ENCODE assay signal across 25 cellular contexts in genomic region chr3:31133541-31133940, GRCh38.
DNase-seq lines count a peak whose midpoint lies in the region; ATAC-seq and FAIRE-seq lines count a peak whose summit lies in the region.
"Had no signal": no experiment of that assay in that cellular context is flagged by ENCODE, and none has a peak within 500 bp of the region (broad histone marks: within the 10 kb centered on the region; RNA-seq: fewer than 3 reads in every experiment).

No MANE protein-coding gene starts in this region.

- no peaks in the 10 kb centered on the region for H3K27me3 ChIP-seq in ACC112 (ENCODE audit: insufficient read depth, low read length)
- H3K27me3 ChIP-seq in small intestine (ENCODE audit: control insufficient read depth in 2 of 2, insufficient read depth in 2 of 2, low read length in 2 of 2): no peaks in the 10 kb centered on the region
- H3K27me3 ChIP-seq: SJSA1 had no signal

- no peaks in the 10 kb centered on the region for H3K36me3 ChIP-seq in ACC112 (ENCODE audit: insufficient read depth, low read length)
- H3K36me3 ChIP-seq in small intestine (ENCODE audit: control insufficient read depth in 2 of 2, insufficient read depth in 2 of 2, low read length in 2 of 2): no peaks in the 10 kb centered on the region
- H3K36me3 ChIP-seq: SJSA1 had no signal

- 94 to 100% (median 96%) methylated on average over 1 of the region's 1 CpG for WGBS in small intestine, 3 donors

- no peaks in the 10 kb centered on the region for H3K79me2 ChIP-seq in ACC112 (ENCODE audit: control insufficient read depth, insufficient read depth, low read length, unreplicated experiment)

- DNase-seq in GM19239 (ENCODE audit: insufficient read length, low spot score) (no peak), Right ventricle myocardium inferior (ENCODE audit: missing footprints) (no peak), HK-2 (ENCODE audit: unreplicated experiment) (no peak), small intestine (no peak)
- DNase-seq in activated naive CD4-positive, alpha-beta T cell treated with anti-CD3 and anti-CD28 coated beads, Interleukin-2, amount 50 U/mL, for 16 hours: no peak
- DNase-seq: CD8-positive, alpha-beta memory T cell; EL; GF-D8; GOT3; KG1; NCI-H1092 treated with DMSO at 0.1 percent for 48 hours; NCI-H146; NCI-H2029; NCI-H2227 treated with DMSO at 0.1 percent for 48 hours; NCI-H510A; NCI-H748 treated with DMSO at 0.1 percent for 48 hours had no signal

- H3K4me3 ChIP-seq in ACC112 (ENCODE audit: low read depth, low read length): no peak overlapping the region
- no peak overlapping the region for H3K4me3 ChIP-seq in small intestine (ENCODE audit: low read depth in 1 of 2, low read length in 2 of 2)
- H3K4me3 ChIP-seq: SJSA1 had no signal

- H3K9me3 ChIP-seq in small intestine (ENCODE audit: control insufficient read depth, low read depth): no peaks in the 10 kb centered on the region
- H3K9me3 ChIP-seq: SJSA1 had no signal

- intact Hi-C loops in Right ventricle myocardium inferior (cut with DNase I): loop anchor here (2.0 kb wide), 1 partner anchor 365 kb away; no protein-coding TSS in a partner anchor

- FAIRE-seq in GM19239 (lab: Jason Lieb, UNC) (peak; percentile 76), small intestine (lab: Jason Lieb, UNC) (no peak)
- FAIRE-seq: D721Med, HTR-8/SVneo, RCC 7860 had no signal

- no peak overlapping the region for H3K27ac ChIP-seq in ACC112 (ENCODE audit: low read depth, low read length)
- no peak overlapping the region for H3K27ac ChIP-seq in small intestine (ENCODE audit: low read depth in 1 of 2, low read length in 1 of 2)
- H3K27ac ChIP-seq: C4-2B, SJSA1 had no signal

- H3K4me1 ChIP-seq in ACC112 (ENCODE audit: control insufficient read depth, insufficient read depth, low read length, unreplicated experiment): no peaks in the 10 kb centered on the region
- H3K4me1 ChIP-seq in small intestine (ENCODE audit: control insufficient read depth in 2 of 2, insufficient read depth in 1 of 2, low read depth in 1 of 2, low read length in 1 of 2): no peaks in the 10 kb centered on the region
- H3K4me1 ChIP-seq: SJSA1 had no signal

- H2AFZ ChIP-seq in ACC112 (ENCODE audit: low read length, unreplicated experiment): peak overlapping the region; percentile 29

- peak; percentile 46 for ATAC-seq in GM21786 (IDR thresholded peaks at IDR 0.05; ENCODE audit: unreplicated experiment)
- peak; percentile 27 for ATAC-seq in HG03378 (IDR thresholded peaks at IDR 0.05; ENCODE audit: unreplicated experiment)
- ATAC-seq in Right ventricle myocardium inferior: no peak
- ATAC-seq: HCT116 had no signal
